ENCODE assay signal across 8 cellular contexts in genomic region chr10:42754155-42755027, GRCh38. TPM values are rescaled to one million over a fixed set of nuclear protein-coding genes. Genes with fewer than 3 reads are reported as not detected.
A peak's percentile ranks its signal among the peaks of the same experiment; 100 is the strongest.
DNase-seq lines count a peak whose midpoint lies in the region; ATAC-seq and TF ChIP-seq lines count a peak whose summit lies in the region.

No MANE protein-coding gene starts in this region.

- H3K27ac ChIP-seq in SK-N-SH (ENCODE audit: low read depth in 2 of 2, low read length in 1 of 2), result no peak overlapping the region

- H3K27me3 ChIP-seq in SK-N-SH (ENCODE audit: insufficient read depth), result peaks cover 51% of the 10 kb centered on the region

- peaks cover 0 to 4% of the 10 kb centered on the region in 2 donors for H3K36me3 Mint-ChIP-seq in stimulated activated naive B cell treated with anti-CD40 and anti-IgM and Interleukin-4, amounts not matched to agents 10 μg/mL and 1 μg/mL and 100 μg/mL, for 72 hours

- POLR2A ChIA-PET in SK-N-SH (lab: Yijun Ruan, JAX), result interaction anchor here (1.1 to 2.4 kb wide), 2 partner anchors 28 to 63 kb away, joined by 4 to 11 read pairs; partner anchors contain the start of gene BMS1

- H3F3A ChIP-seq in SK-N-SH (replicated peaks; ENCODE audit: insufficient read depth), result no peaks in the 10 kb centered on the region

- H4K20me1 ChIP-seq in SK-N-SH (ENCODE audit: insufficient read depth), result no peaks in the 10 kb centered on the region

- DNase-seq in SK-N-SH, result peak; percentile 72
- peak; percentile 11 to 25 for DNase-seq in cardiac fibroblast (ENCODE audit: low read depth in 2 of 2)
- DNase-seq in left colon, result peak in 1 of 2 donors; percentile 37
- no peak for DNase-seq in stimulated activated naive B cell treated with anti-CD40 and anti-IgM and Interleukin-4, amounts not matched to agents 10 μg/mL and 1 μg/mL and 100 μg/mL, for 72 hours
- no peak for DNase-seq in SHP77 (lab: John Stamatoyannopoulos, UW)

- TF ChIP-seq RAD21 in SK-N-SH (IDR thresholded peaks at IDR 0.05; ENCODE audit: low read length), result no peak

- H3K9me2 ChIP-seq in SK-N-SH, result no peaks in the 10 kb centered on the region

- H3K79me2 ChIP-seq in SK-N-SH (ENCODE audit: insufficient read depth), result no peaks in the 10 kb centered on the region

- no peaks in the 10 kb centered on the region for H3K36me3 ChIP-seq in SK-N-SH (replicated peaks in 1 of 2; ENCODE audit: control insufficient read depth in 1 of 2, insufficient read depth in 2 of 2, low read length in 1 of 2)

- WGBS in SK-N-SH (ENCODE audit: low lambda C conversion rate), result 4% methylated on average over 14 of the region's 89 CpGs

- peak overlapping the region; percentile 89; the same call in 1 of the 2 replicates for H2AFZ ChIP-seq in SK-N-SH (ENCODE audit: low read depth)

- H3K4me1 Mint-ChIP-seq in stimulated activated naive B cell treated with anti-CD40 and anti-IgM and Interleukin-4, amounts not matched to agents 10 μg/mL and 1 μg/mL and 100 μg/mL, for 72 hours, result peaks cover 9 to 20% of the 10 kb centered on the region in 2 donors

- peak; percentile 60 for ATAC-seq in left colon
- ATAC-seq in stimulated activated naive B cell treated with anti-CD40 and anti-IgM and Interleukin-4, amounts not matched to agents 10 μg/mL and 1 μg/mL and 100 μg/mL, for 72 hours (replicated peaks), result peak; percentile 38 to 42
- no peak for ATAC-seq in GM19455 (IDR thresholded peaks at IDR 0.05; ENCODE audit: unreplicated experiment)
- ATAC-seq in GM21381 (IDR thresholded peaks at IDR 0.05; ENCODE audit: unreplicated experiment), result no peak

- peaks cover 54 to 89% of the 10 kb centered on the region in 2 donors for H3K27me3 Mint-ChIP-seq in stimulated activated naive B cell treated with anti-CD40 and anti-IgM and Interleukin-4, amounts not matched to agents 10 μg/mL and 1 μg/mL and 100 μg/mL, for 72 hours

- TF ChIP-seq CTCF in GM12873 (IDR thresholded peaks at IDR 0.05; ENCODE audit: insufficient read depth, low read depth, low read length, missing control alignments) (peak; percentile 16), SK-N-SH (IDR thresholded peaks at IDR 0.05) (no peak), cardiac fibroblast (IDR thresholded peaks at IDR 0.05; ENCODE audit: low read depth, low read length) (no peak)

- H3K27ac Mint-ChIP-seq in stimulated activated naive B cell treated with anti-CD40 and anti-IgM and Interleukin-4, amounts not matched to agents 10 μg/mL and 1 μg/mL and 100 μg/mL, for 72 hours, result no peak overlapping the region

- H3K4me1 ChIP-seq in SK-N-SH (ENCODE audit: control insufficient read depth in 1 of 2, insufficient read depth in 2 of 2, low read depth in 1 of 2, low read length in 1 of 2), result peaks cover 0 to 13% of the 10 kb centered on the region in 2 experiments; a peak in 1 of 4 replicates

- H3K4me3 Mint-ChIP-seq in stimulated activated naive B cell treated with anti-CD40 and anti-IgM and Interleukin-4, amounts not matched to agents 10 μg/mL and 1 μg/mL and 100 μg/mL, for 72 hours, result peak overlapping the region; percentile 86 to 89

- peaks cover 3 to 4% of the 10 kb centered on the region in 2 donors for H3K9me3 Mint-ChIP-seq in stimulated activated naive B cell treated with anti-CD40 and anti-IgM and Interleukin-4, amounts not matched to agents 10 μg/mL and 1 μg/mL and 100 μg/mL, for 72 hours

- H3K9ac ChIP-seq in SK-N-SH, result no peak overlapping the region

- H3K9me3 ChIP-seq in SK-N-SH, result no peaks in the 10 kb centered on the region

- CTCF ChIA-PET in SK-N-SH (lab: Yijun Ruan, JAX), result interaction anchor here (0.7 to 2.9 kb wide), 22 partner anchors 7 to 623 kb away, joined by 3 to 21 read pairs (median 4); partner anchors contain the start of gene BMS1

- intact Hi-C loops in left colon (cut with DNase I, micrococcal nuclease), result loop anchor here in 1 of 2 donors (10.0 kb wide), 1 partner anchor 350 kb away; no protein-coding TSS in a partner anchor

- peak overlapping the region; percentile 92 for H3K4me2 ChIP-seq in SK-N-SH

- H3K4me3 ChIP-seq in SK-N-SH (ENCODE audit: low read depth in 2 of 2, low read length in 1 of 2) (peak overlapping the region; percentile 43 to 61), cardiac fibroblast (replicated peaks in 1 of 2; ENCODE audit: low read depth in 2 of 2, low read length in 2 of 2) (peak overlapping the region; percentile 45)

- no peak for TF ChIP-seq EP300 in SK-N-SH (IDR thresholded peaks at IDR 0.05; ENCODE audit: borderline replicate concordance in 1 of 2, low read depth in 1 of 2, low read length in 1 of 2)

TF ChIP-seq in SK-N-SH, 30 proteins besides CTCF, POLR2A, EP300 and RAD21:
- TF ChIP-seq YY1 (IDR thresholded peaks at IDR 0.05; ENCODE audit: low read depth), result no peak
- TF ChIP-seq EZH2phosphoT487 (IDR thresholded peaks at IDR 0.05; ENCODE audit: borderline replicate concordance, low read depth), result peak; percentile 71; the same call in 1 of the 2 replicates
- no peak for TF ChIP-seq RXRA (IDR thresholded peaks at IDR 0.05; ENCODE audit: borderline replicate concordance, low read depth)
- TF ChIP-seq FOSL2 (IDR thresholded peaks at IDR 0.05; ENCODE audit: borderline replicate concordance, low read depth), result no peak
- no peak for TF ChIP-seq MEF2A (IDR thresholded peaks at IDR 0.05; ENCODE audit: borderline replicate concordance, low read depth)
- no peak for TF ChIP-seq RFX5 (IDR thresholded peaks at IDR 0.05; ENCODE audit: low read length)
- no peak for TF ChIP-seq GABPA (IDR thresholded peaks at IDR 0.05; ENCODE audit: low read depth)
TF ChIP-seq in SK-N-SH: peak in this region for 1.

RNA-seq across cellular contexts. Expression of gene BMS1, which starts 28.2 kb away (rescaled TPM):
- 4.9 and 5.3 TPM in 2 replicates for polyA plus RNA-seq in SK-N-SH (2012; rRNA removed)
- 7.4 and 8.9 TPM in 2 replicates for polyA plus RNA-seq in SK-N-SH (2012; cell fraction: cytosol; rRNA removed)
- polyA plus RNA-seq in SK-N-SH (2012; cell fraction: nucleus; rRNA removed), result 5.0 and 8.0 TPM in 2 replicates
- 10 to 100 TPM; 10.6 to 13.2 TPM for total RNA-seq in left colon

Comparison
In these comparisons a context has a peak if more than half of its experiments do, and no peak if none do; other contexts are left out.
1. DNase-seq: peak in SK-N-SH (single experiment) and cardiac fibroblast (2 of 2); none in stimulated activated naive B cell treated with anti-CD40 and anti-IgM and Interleukin-4, amounts not matched to agents 10 μg/mL and 1 μg/mL and 100 μg/mL, for 72 hours (single experiment) and SHP77 (0 of 2).
2. ATAC-seq: peak in left colon (single experiment) and stimulated activated naive B cell treated with anti-CD40 and anti-IgM and Interleukin-4, amounts not matched to agents 10 μg/mL and 1 μg/mL and 100 μg/mL, for 72 hours (2 of 2); none in GM19455 (single experiment) and GM21381 (single experiment).